In genomic region chr9:122975196-122975595, GRCh38 we compare ENCODE assay signal across 1 cellular context.
TF ChIP-seq lines count a peak whose summit lies in the region.

No MANE protein-coding gene starts in this region.

TF ChIP-seq in endothelial cell of umbilical vein, 7 proteins besides CTCF, POLR2A, EP300 and RAD21 (continued from another document):
- TF ChIP-seq MYC (IDR thresholded peaks at IDR 0.05; ENCODE audit: low read depth, low read length) (no peak), FOS (IDR thresholded peaks at IDR 0.05; ENCODE audit: borderline replicate concordance, insufficient read depth, low read length) (no peak), EZH2 (IDR thresholded peaks at IDR 0.05; ENCODE audit: borderline replicate concordance, low read depth, low read length, severe bottlenecking) (no peak), POLR2AphosphoS5 (IDR thresholded peaks at IDR 0.05; ENCODE audit: insufficient read depth, low read depth, low read length) (no peak), GATA2 (IDR thresholded peaks at IDR 0.05; ENCODE audit: insufficient read depth, insufficient read length, low read depth, low read length) (no peak), JUN (IDR thresholded peaks at IDR 0.05; ENCODE audit: borderline replicate concordance, insufficient read depth, insufficient read length, low read depth) (no peak)
